ENCODE assay signal across 27 cellular contexts in genomic region chr12:107444771-107445170, GRCh38.
"Had no signal": no experiment of that assay in that cellular context is flagged by ENCODE, and none has a peak within 500 bp of the region (broad histone marks: within the 10 kb centered on the region; RNA-seq: fewer than 3 reads in every experiment).

No MANE protein-coding gene starts in this region.

- H3K27ac Mint-ChIP-seq: activated CD8-positive, alpha-beta memory T cell treated with anti-CD3 and anti-CD28 coated beads, Interleukin-2, amount 10 ng/mL, durations not matched to agents 7 days and 5 days; activated CD8-positive, alpha-beta T cell treated with anti-CD3 and anti-CD28 coated beads, Interleukin-2, amount 10 ng/mL, durations not matched to agents 7 days and 5 days; activated naive CD4-positive, alpha-beta T cell treated with anti-CD3 and anti-CD28 coated beads for 36 hours; activated naive CD4-positive, alpha-beta T cell treated with anti-CD3 and anti-CD28 coated beads, Interleukin-2, amount 50 U/mL, for 24 hours; activated naive CD8-positive, alpha-beta T cell treated with anti-CD3 and anti-CD28 coated beads for 36 hours; activated naive CD8-positive, alpha-beta T cell treated with anti-CD3 and anti-CD28 coated beads, Interleukin-2, amount 50 U/mL, for 24 hours; activated T-helper 1 cell treated with anti-CD3 and anti-CD28 coated beads, Interleukin-12 subunit alpha, Interleukin-12 subunit beta, Interleukin-2, Interleukin-4 antibody, amounts not matched to agents 30 ng/mL and 10 ng/mL and 1 ng/mL, durations not matched to agents 14 hours and 24 hours and 36 hours; activated T-helper 2 cell treated with anti-CD3 and anti-CD28 coated beads, Interferon-gamma antibody, Interleukin-2, Interleukin-4, amounts not matched to agents 10 μg/mL and 5 μg/mL and 100 μg/mL, durations not matched to agents 14 hours and 24 hours and 36 hours; WTC11 had no signal

- H3K4me3 ChIP-seq: adrenal gland, body of pancreas had no signal

- H3K27me3 ChIP-seq: adrenal gland, body of pancreas had no signal

- H3K4me3 Mint-ChIP-seq: activated CD8-positive, alpha-beta memory T cell treated with anti-CD3 and anti-CD28 coated beads, Interleukin-2, amount 10 ng/mL, durations not matched to agents 7 days and 5 days; activated CD8-positive, alpha-beta T cell treated with anti-CD3 and anti-CD28 coated beads, Interleukin-2, amount 10 ng/mL, durations not matched to agents 7 days and 5 days; activated naive CD4-positive, alpha-beta T cell treated with anti-CD3 and anti-CD28 coated beads for 36 hours; activated naive CD4-positive, alpha-beta T cell treated with anti-CD3 and anti-CD28 coated beads, Interleukin-2, amount 50 U/mL, for 24 hours; activated naive CD8-positive, alpha-beta T cell treated with anti-CD3 and anti-CD28 coated beads for 36 hours; activated naive CD8-positive, alpha-beta T cell treated with anti-CD3 and anti-CD28 coated beads, Interleukin-2, amount 50 U/mL, for 24 hours; activated T-helper 1 cell treated with anti-CD3 and anti-CD28 coated beads, Interleukin-12 subunit alpha, Interleukin-12 subunit beta, Interleukin-2, Interleukin-4 antibody, amounts not matched to agents 30 ng/mL and 10 ng/mL and 1 ng/mL, durations not matched to agents 14 hours and 24 hours and 36 hours; WTC11 had no signal

- H3K27me3 Mint-ChIP-seq: activated CD8-positive, alpha-beta memory T cell treated with anti-CD3 and anti-CD28 coated beads, Interleukin-2, amount 10 ng/mL, durations not matched to agents 7 days and 5 days; activated naive CD4-positive, alpha-beta T cell treated with anti-CD3 and anti-CD28 coated beads, Interleukin-2, amount 50 U/mL, for 24 hours; activated naive CD8-positive, alpha-beta T cell treated with anti-CD3 and anti-CD28 coated beads for 36 hours; activated naive CD8-positive, alpha-beta T cell treated with anti-CD3 and anti-CD28 coated beads, Interleukin-2, amount 50 U/mL, for 24 hours had no signal

- H3K4me1 ChIP-seq: adrenal gland, body of pancreas had no signal

- H3K27ac ChIP-seq: adrenal gland, body of pancreas had no signal

- H3K9me3 ChIP-seq: adrenal gland, body of pancreas had no signal

- H3K36me3 Mint-ChIP-seq: activated CD8-positive, alpha-beta memory T cell treated with anti-CD3 and anti-CD28 coated beads, Interleukin-2, amount 10 ng/mL, durations not matched to agents 7 days and 5 days; WTC11 had no signal

- H3K9me3 Mint-ChIP-seq: activated naive CD4-positive, alpha-beta T cell treated with anti-CD3 and anti-CD28 coated beads for 36 hours; activated naive CD4-positive, alpha-beta T cell treated with anti-CD3 and anti-CD28 coated beads, Interleukin-2, amount 50 U/mL, for 24 hours; activated naive CD8-positive, alpha-beta T cell treated with anti-CD3 and anti-CD28 coated beads, Interleukin-2, amount 50 U/mL, for 24 hours; activated T-helper 1 cell treated with anti-CD3 and anti-CD28 coated beads, Interleukin-12 subunit alpha, Interleukin-12 subunit beta, Interleukin-2, Interleukin-4 antibody, amounts not matched to agents 30 ng/mL and 10 ng/mL and 1 ng/mL, durations not matched to agents 14 hours and 24 hours and 36 hours; activated T-helper 2 cell treated with anti-CD3 and anti-CD28 coated beads, Interferon-gamma antibody, Interleukin-2, Interleukin-4, amounts not matched to agents 10 μg/mL and 5 μg/mL and 100 μg/mL, durations not matched to agents 14 hours and 24 hours and 36 hours; WTC11 had no signal

- DNase-seq: activated CD4-positive, alpha-beta T cell treated with anti-CD3 and anti-CD28 coated beads for 1 hour; activated CD4-positive, alpha-beta T cell treated with anti-CD3 and anti-CD28 coated beads for 4 hours; activated CD4-positive, alpha-beta T cell treated with anti-CD3 and anti-CD28 coated beads, Interleukin-2, amount 50 U/mL, for 1 hour; activated CD4-positive, alpha-beta T cell treated with anti-CD3 and anti-CD28 coated beads, Interleukin-2, amount 50 U/mL, for 48 hours; activated CD8-positive, alpha-beta memory T cell treated with anti-CD3 and anti-CD28 coated beads, Interleukin-2, amount 10 ng/mL, durations not matched to agents 7 days and 5 days; activated CD8-positive, alpha-beta memory T cell treated with anti-CD3 and anti-CD28 coated beads, Interleukin-2, amount 50 U/mL, for 4 hours; activated CD8-positive, alpha-beta T cell treated with anti-CD3 and anti-CD28 coated beads, Interleukin-2, amount 10 ng/mL, durations not matched to agents 7 days and 5 days; activated effector memory CD4-positive, alpha-beta T cell treated with anti-CD3 and anti-CD28 coated beads, Interleukin-2, amount 50 U/mL, for 16 hours; activated naive CD4-positive, alpha-beta T cell treated with anti-CD3 and anti-CD28 coated beads for 36 hours; activated naive CD8-positive, alpha-beta T cell treated with anti-CD3 and anti-CD28 coated beads for 36 hours; activated naive CD8-positive, alpha-beta T cell treated with anti-CD3 and anti-CD28 coated beads, Interleukin-2, amount 50 U/mL, for 24 hours; activated T-cell treated with anti-CD3 and anti-CD28 coated beads, Interleukin-2, amount 50 U/mL, for 1 hour; activated T-cell treated with anti-CD3 and anti-CD28 coated beads, Interleukin-2, amount 50 U/mL, for 48 hours; adrenal gland; amygdala; aorta; body of pancreas; cortex of kidney; dermis blood vessel endothelial cell; effector CD4-positive, alpha-beta T cell; foreskin fibroblast; head of caudate nucleus; T-helper 2 cell had no signal

- H3K36me3 ChIP-seq: adrenal gland had no signal
